Comparison of ENCODE assay signal across 23 cellular contexts in genomic region chr1:118661769-118662320, GRCh38.
"Had no signal": no experiment of that assay in that cellular context is flagged by ENCODE, and none has a peak within 500 bp of the region (broad histone marks: within the 10 kb centered on the region; RNA-seq: fewer than 3 reads in every experiment).

No MANE protein-coding gene starts in this region.

- H3K27ac ChIP-seq: hepatocyte, left lung, parathyroid adenoma, upper lobe of right lung had no signal

- H3K4me3 ChIP-seq: hepatocyte, left lung, lung, upper lobe of right lung had no signal

- H3K36me3 ChIP-seq: left lung, upper lobe of right lung had no signal

- H3K27me3 ChIP-seq: hepatocyte, left lung, upper lobe of right lung had no signal

- H3K4me1 ChIP-seq: left lung, upper lobe of right lung had no signal

- ATAC-seq: activated CD4-positive, CD25-positive, alpha-beta regulatory T cell treated with anti-CD3 and anti-CD28 coated beads, Interleukin-2, amount 50 U/mL, for 24 hours; activated CD8-positive, alpha-beta memory T cell treated with anti-CD3 and anti-CD28 coated beads, Interleukin-2, amount 10 ng/mL, durations not matched to agents 7 days and 5 days; activated CD8-positive, alpha-beta T cell treated with anti-CD3 and anti-CD28 coated beads for 36 hours; left lung; right cardiac atrium; stimulated activated naive CD8-positive, alpha-beta T cell treated with anti-CD3 and anti-CD28 coated beads, Interleukin-15, Interleukin-2, amounts not matched to agents 100 U/mL and 50 U/mL, for 24 hours; upper lobe of right lung had no signal

- DNase-seq: activated CD4-positive, alpha-beta T cell treated with anti-CD3 and anti-CD28 coated beads, Interleukin-2, amount 10 ng/mL, durations not matched to agents 7 days and 5 days; activated CD8-positive, alpha-beta memory T cell treated with anti-CD3 and anti-CD28 coated beads, Interleukin-2, amount 10 ng/mL, durations not matched to agents 7 days and 5 days; activated CD8-positive, alpha-beta T cell treated with anti-CD3 and anti-CD28 coated beads for 36 hours; activated gamma-delta T cell treated with Interleukin-2 at 50 U/mL for 16 hours; anterior cingulate cortex; dermis blood vessel endothelial cell; effector CD8-positive, alpha-beta T cell; erythroblast; foreskin melanocyte; immature natural killer cell; kidney glomerular epithelial cell; left lung; naive B cell; nucleus accumbens; right cardiac atrium; stimulated activated CD4-positive, alpha-beta T cell treated with anti-CD3 and anti-CD28 coated beads, Interleukin-12 subunit alpha, Interleukin-12 subunit beta, amount 100 ng/mL, for 4 hours; stimulated activated CD4-positive, alpha-beta T cell treated with anti-CD3 and anti-CD28 coated beads, Interleukin-4, amount 100 ng/mL, for 4 hours; stimulated activated naive CD8-positive, alpha-beta T cell treated with anti-CD3 and anti-CD28 coated beads, Interleukin-15, Interleukin-2, amounts not matched to agents 100 U/mL and 50 U/mL, for 24 hours; upper lobe of right lung had no signal
